ENCODE assay signal across 10 cellular contexts in genomic region chr19:36665832-36666231, GRCh38. TPM values are rescaled to one million over a fixed set of nuclear protein-coding genes. Genes with fewer than 3 reads are reported as not detected.
A peak's percentile ranks its signal among the peaks of the same experiment; 100 is the strongest.
DNase-seq lines count a peak whose midpoint lies in the region; ATAC-seq, FAIRE-seq and TF ChIP-seq lines count a peak whose summit lies in the region.
"Had no signal": no experiment of that assay in that cellular context is flagged by ENCODE, and none has a peak within 500 bp of the region (broad histone marks: within the 10 kb centered on the region; RNA-seq: fewer than 3 reads in every experiment).

No MANE protein-coding gene starts in this region.

- H3K9me3 ChIP-seq in RWPE2 (ENCODE audit: severe bottlenecking) (peaks cover 2% of the 10 kb centered on the region), esophagus squamous epithelium (peaks cover 0 to 48% (median 3%) of the 10 kb centered on the region in 3 donors), pancreas (no peaks in the 10 kb centered on the region)

- peaks cover 22 to 42% of the 10 kb centered on the region in 2 donors for H3K9me3 Mint-ChIP-seq in activated naive CD4-positive, alpha-beta T cell treated with anti-CD3 and anti-CD28 coated beads, Interleukin-2, amount 50 U/mL, for 72 hours

- H3K4me1 ChIP-seq in RWPE2 (ENCODE audit: insufficient read depth, poor library complexity, severe bottlenecking) = no peaks in the 10 kb centered on the region
- peaks cover 7 to 24% (median 7%) of the 10 kb centered on the region in 3 donors for H3K4me1 ChIP-seq in esophagus squamous epithelium
- H3K4me1 ChIP-seq in pancreas = peaks cover 0 to 7% (median 0%) of the 10 kb centered on the region in 3 donors

- intact Hi-C loops in esophagus squamous epithelium (cut with DNase I) = no loop called here
- intact Hi-C loops in pancreas (cut with DNase I) = no loop called here

- H3K4me3 ChIP-seq in RWPE2 (ENCODE audit: severe bottlenecking) (peak overlapping the region; percentile 80), esophagus squamous epithelium (peak overlapping the region; percentile 38 to 83 (median 69)), pancreas (peak overlapping the region; percentile 49 to 66 (median 64))

- ATAC-seq in RWPE2 (ENCODE audit: low read depth) = no peak
- no peak for ATAC-seq in pancreas
- no peak for ATAC-seq in activated naive CD4-positive, alpha-beta T cell treated with anti-CD3 and anti-CD28 coated beads, Interleukin-2, amount 50 U/mL, for 72 hours

- DNase-seq in Caki2 (ENCODE audit: low read depth) (peak; percentile 16), RWPE2 (ENCODE audit: low spot score) (no peak), esophagus squamous epithelium (lab: John Stamatoyannopoulos, UW) (no peak), pancreas (no peak), DMS114 treated with DMSO at 0.1 percent for 48 hours (lab: John Stamatoyannopoulos, UW; ENCODE audit: unreplicated experiment) (no peak), GM10266 (ENCODE audit: extremely low spot score) (no peak), cortex of kidney (lab: John Stamatoyannopoulos, UW) (no peak)
- DNase-seq in activated naive CD4-positive, alpha-beta T cell treated with anti-CD3 and anti-CD28 coated beads, Interleukin-2, amount 50 U/mL, for 72 hours (ENCODE audit: low spot score in 2 of 2) = no peak
- DNase-seq: cerebellar nuclear complex, NCI-H524 treated with DMSO at 0.1 percent for 48 hours had no signal

- TF ChIP-seq POLR2A in esophagus squamous epithelium (IDR thresholded peaks at IDR 0.05) = no peak

- WGBS in esophagus squamous epithelium, 2 donors = 67 to 70% methylated on average over 13 to 14 of the region's 14 CpGs
- WGBS in pancreas, 2 donors = 43 to 50% methylated on average over 14 of the region's 14 CpGs

- H3K36me3 ChIP-seq in RWPE2 (ENCODE audit: low read depth) = peaks cover 35% of the 10 kb centered on the region
- H3K36me3 ChIP-seq in esophagus squamous epithelium = peaks cover 0 to 44% (median 4%) of the 10 kb centered on the region in 3 donors
- H3K36me3 ChIP-seq in pancreas = peaks cover 0 to 10% (median 0%) of the 10 kb centered on the region in 3 donors

- TF ChIP-seq CTCF in RWPE2 (IDR thresholded peaks at IDR 0.05; ENCODE audit: poor library complexity, severe bottlenecking) (no peak), esophagus squamous epithelium (IDR thresholded peaks at IDR 0.05) (no peak), pancreas (IDR thresholded peaks at IDR 0.05) (no peak), GM10266 (IDR thresholded peaks at IDR 0.05; ENCODE audit: control insufficient read depth, insufficient read depth, low read depth, missing control alignments) (no peak)

- H3K27me3 ChIP-seq in RWPE2 (ENCODE audit: insufficient read depth, poor library complexity, severe bottlenecking) = no peaks in the 10 kb centered on the region
- no peaks in the 10 kb centered on the region for H3K27me3 ChIP-seq in esophagus squamous epithelium
- no peaks in the 10 kb centered on the region for H3K27me3 ChIP-seq in pancreas

- in situ Hi-C loops in Caki2 (cut with HindIII; ENCODE audit: low pct_unique_long_range_greater_than_20kb, low sequenced_read_pairs) = no loop called here

- peaks cover 62 to 81% of the 10 kb centered on the region in 2 donors for H3K36me3 Mint-ChIP-seq in activated naive CD4-positive, alpha-beta T cell treated with anti-CD3 and anti-CD28 coated beads, Interleukin-2, amount 50 U/mL, for 72 hours

- peak overlapping the region in 1 of 2 donors; percentile 90 for H3K27ac Mint-ChIP-seq in activated naive CD4-positive, alpha-beta T cell treated with anti-CD3 and anti-CD28 coated beads, Interleukin-2, amount 50 U/mL, for 72 hours

- FAIRE-seq in pancreas (lab: Jason Lieb, UNC) = no peak

- H3K27ac ChIP-seq in RWPE2 (ENCODE audit: poor library complexity, severe bottlenecking) (peak overlapping the region; percentile 22), esophagus squamous epithelium (peak overlapping the region in 2 of 4 donors; percentile 67 to 83), pancreas (no peak overlapping the region)

RNA-seq across cellular contexts. Expression of gene ZNF461, which starts 0.8 kb away (rescaled TPM):
- total RNA-seq in Caki2 (2014; rRNA removed; shearing (Covaris generic); ENCODE audit: low replicate concordance) = 3.9 and 19.2 TPM in 2 replicates
- total RNA-seq in esophagus squamous epithelium (10 to 100 TPM in 1 of 4 donors, 1 to 10 TPM in 3; 1.4 to 12.6 (median 4.1) TPM), pancreas (1 to 10 TPM; 1.8 to 4.9 (median 3.1) TPM)
- polyA plus RNA-seq in pancreas = 1 to 10 TPM; 2.9 to 4.5 TPM
- 1 to 10 TPM; 3.2 to 4.8 TPM for total RNA-seq in activated naive CD4-positive, alpha-beta T cell treated with anti-CD3 and anti-CD28 coated beads, Interleukin-2, amount 50 U/mL, for 72 hours

RNA-seq across cellular contexts. Expression of gene ZNF567, which starts 21.6 kb away (rescaled TPM):
- 5.9 and 6.8 TPM in 2 replicates for total RNA-seq in Caki2 (2014; rRNA removed; shearing (Covaris generic); ENCODE audit: low replicate concordance)
- total RNA-seq in esophagus squamous epithelium (1 to 10 TPM; 2.2 to 6.7 (median 3.1) TPM), pancreas (1 to 10 TPM; 1.4 to 4.2 (median 1.9) TPM)
- 1 to 10 TPM; 1.2 to 2.8 TPM for polyA plus RNA-seq in pancreas
- total RNA-seq in activated naive CD4-positive, alpha-beta T cell treated with anti-CD3 and anti-CD28 coated beads, Interleukin-2, amount 50 U/mL, for 72 hours = 1 to 10 TPM; 5.4 to 7.4 TPM
